In the genomic region with DNA sequence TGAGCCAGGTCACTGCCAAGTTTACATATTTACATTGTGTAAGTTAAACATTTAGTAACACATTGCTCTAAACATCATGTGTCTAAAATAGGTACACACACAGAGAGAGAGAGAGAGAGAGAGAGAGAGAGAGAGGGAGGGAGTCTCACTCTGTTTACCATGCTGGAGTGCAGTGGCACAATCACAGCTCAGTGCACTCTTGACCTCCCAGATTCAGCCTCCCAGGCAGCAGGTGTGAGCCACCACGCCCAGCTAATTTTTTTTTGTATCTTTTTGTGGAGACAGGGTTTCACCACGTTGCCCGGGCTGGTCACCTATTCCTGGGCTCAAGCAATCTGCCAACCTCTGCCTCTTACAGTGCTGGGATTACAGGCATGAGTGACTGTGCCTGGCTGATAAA, we compare ENCODE assay signal across 20 cellular contexts.
"Had no signal": no experiment of that assay in that cellular context is flagged by ENCODE, and none has a peak within 500 bp of the region (broad histone marks: within the 10 kb centered on the region; RNA-seq: fewer than 3 reads in every experiment).

No MANE protein-coding gene starts in this region.

- H3K4me1 ChIP-seq: gastrocnemius medialis, spleen, transverse colon had no signal

- H3K27ac Mint-ChIP-seq: naive thymus-derived CD4-positive, alpha-beta T cell; stimulated activated memory B cell treated with anti-CD40 and anti-IgM and Interleukin-4, amounts not matched to agents 10 μg/mL and 1 μg/mL and 100 μg/mL, for 72 hours; stimulated activated naive CD8-positive, alpha-beta T cell treated with anti-CD3 and anti-CD28 coated beads, Interleukin-15, Interleukin-2, amounts not matched to agents 100 ng/mL and 50 ng/mL, for 24 hours had no signal

- H3K27me3 Mint-ChIP-seq: naive thymus-derived CD4-positive, alpha-beta T cell; stimulated activated memory B cell treated with anti-CD40 and anti-IgM and Interleukin-4, amounts not matched to agents 10 μg/mL and 1 μg/mL and 100 μg/mL, for 72 hours; stimulated activated naive CD8-positive, alpha-beta T cell treated with anti-CD3 and anti-CD28 coated beads, Interleukin-15, Interleukin-2, amounts not matched to agents 100 ng/mL and 50 ng/mL, for 24 hours had no signal

- H3K4me1 Mint-ChIP-seq: naive thymus-derived CD4-positive, alpha-beta T cell; stimulated activated memory B cell treated with anti-CD40 and anti-IgM and Interleukin-4, amounts not matched to agents 10 μg/mL and 1 μg/mL and 100 μg/mL, for 72 hours had no signal

- ATAC-seq: gastrocnemius medialis; heart right ventricle; naive thymus-derived CD4-positive, alpha-beta T cell; sciatic nerve; stimulated activated memory B cell treated with anti-CD40 and anti-IgM and Interleukin-4, amounts not matched to agents 10 μg/mL and 1 μg/mL and 100 μg/mL, for 72 hours had no signal

- H3K4me3 ChIP-seq: dorsolateral prefrontal cortex, esophagus muscularis mucosa, gastrocnemius medialis, heart right ventricle, spleen, thoracic aorta, transverse colon had no signal

- H3K36me3 Mint-ChIP-seq: naive thymus-derived CD4-positive, alpha-beta T cell had no signal

- DNase-seq: cortex of kidney; dorsolateral prefrontal cortex; effector CD8-positive, alpha-beta T cell; gastrocnemius medialis; heart right ventricle; hypothalamus; kidney glomerular epithelial cell; mesendoderm; naive thymus-derived CD4-positive, alpha-beta T cell; spleen; stimulated activated CD4-positive, alpha-beta T cell treated with anti-CD3 and anti-CD28 coated beads, Interleukin-15, amount 100 ng/mL, for 24 hours; stimulated activated CD4-positive, alpha-beta T cell treated with anti-CD3 and anti-CD28 coated beads, Interleukin-1b, Interleukin-23, amount 100 ng/mL, for 48 hours; stimulated activated CD4-positive, alpha-beta T cell treated with anti-CD3 and anti-CD28 coated beads, Interleukin-4, amount 100 ng/mL, for 24 hours; transverse colon had no signal

- H3K36me3 ChIP-seq: esophagus muscularis mucosa, gastrocnemius medialis, heart right ventricle, neutrophil, spleen, thoracic aorta, transverse colon had no signal

- H3K27ac ChIP-seq: dorsolateral prefrontal cortex, esophagus muscularis mucosa, gastrocnemius medialis, heart right ventricle, neutrophil, spleen, thoracic aorta, transverse colon had no signal

- H3K4me3 Mint-ChIP-seq: naive thymus-derived CD4-positive, alpha-beta T cell; stimulated activated memory B cell treated with anti-CD40 and anti-IgM and Interleukin-4, amounts not matched to agents 10 μg/mL and 1 μg/mL and 100 μg/mL, for 72 hours; stimulated activated naive CD8-positive, alpha-beta T cell treated with anti-CD3 and anti-CD28 coated beads, Interleukin-15, Interleukin-2, amounts not matched to agents 100 ng/mL and 50 ng/mL, for 24 hours had no signal

- H3K9me3 Mint-ChIP-seq: stimulated activated naive CD8-positive, alpha-beta T cell treated with anti-CD3 and anti-CD28 coated beads, Interleukin-15, Interleukin-2, amounts not matched to agents 100 ng/mL and 50 ng/mL, for 24 hours had no signal

- H3K9me3 ChIP-seq: esophagus muscularis mucosa, gastrocnemius medialis, neutrophil, thoracic aorta, transverse colon had no signal

- H3K27me3 ChIP-seq: dorsolateral prefrontal cortex, esophagus muscularis mucosa, gastrocnemius medialis, heart right ventricle, neutrophil, spleen, transverse colon had no signal
